In the genomic region with DNA sequence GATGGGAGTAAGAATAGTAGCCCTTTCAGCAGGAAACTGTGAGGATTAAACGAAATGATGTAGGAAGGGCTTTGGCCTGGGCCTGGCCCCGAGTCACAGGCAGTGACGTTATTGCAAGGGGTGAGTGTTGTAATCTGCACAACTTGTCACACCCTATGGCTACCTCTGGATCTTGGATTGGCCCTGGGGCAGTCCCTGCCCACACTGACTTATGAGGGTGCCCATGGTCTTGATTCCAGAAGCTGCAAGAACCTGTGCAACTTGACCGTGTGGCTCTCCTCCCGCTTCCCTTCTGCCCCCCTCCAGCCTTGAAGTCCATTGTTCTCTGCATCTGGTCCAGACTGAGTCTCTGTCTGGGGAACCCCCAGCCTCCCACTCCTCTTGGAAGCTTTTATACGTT, we compare ENCODE assay signal across 12 cellular contexts. TPM values are rescaled to one million over a fixed set of nuclear protein-coding genes. Genes with fewer than 3 reads are reported as not detected.
DNase-seq lines count a peak whose midpoint lies in the region; ATAC-seq and TF ChIP-seq lines count a peak whose summit lies in the region.
"Had no signal": no experiment of that assay in that cellular context is flagged by ENCODE, and none has a peak within 500 bp of the region (broad histone marks: within the 10 kb centered on the region; RNA-seq: fewer than 3 reads in every experiment).

No MANE protein-coding gene starts in this region.

- H3K4me3 ChIP-seq in heart right ventricle (peak overlapping the region in 7 of 10 donors; percentile 15 to 60 (median 54)), upper lobe of right lung (no peak overlapping the region)
- H3K4me3 ChIP-seq: MG63 had no signal

- ATAC-seq in natural killer cell treated with Interleukin-12 subunit alpha and Interleukin-12 subunit beta and Interleukin-15 and Interleukin-18, amount 100 ng/mL, for 72 hours, result peak; percentile 57 to 60
- ATAC-seq in natural killer cell (no peak), heart right ventricle (peak; percentile 20 to 72 (median 58)), upper lobe of right lung (peak; percentile 49)
- peak in 1 of 2 donors; percentile 72 for ATAC-seq in activated T-cell treated with anti-CD3 and anti-CD28 coated beads, Interleukin-2, amount 50 U/mL, for 72 hours (replicated peaks in 1 of 2)
- ATAC-seq: CD8-positive, alpha-beta T cell had no signal

- DNase-seq in natural killer cell treated with Interleukin-12 subunit alpha and Interleukin-12 subunit beta and Interleukin-15 and Interleukin-18, amount 100 ng/mL, for 72 hours (ENCODE audit: low spot score), result no peak
- DNase-seq in natural killer cell (no peak), heart right ventricle (peak in 1 of 2 donors; percentile 48), upper lobe of right lung (no peak), SHP77 treated with DMSO at 0.1 percent for 48 hours (lab: John Stamatoyannopoulos, UW) (no peak), NCI-H1048 (lab: John Stamatoyannopoulos, UW) (no peak), islet precursor cell (no peak)
- DNase-seq in activated T-cell treated with anti-CD3 and anti-CD28 coated beads, Interleukin-2, amount 50 U/mL, for 72 hours, result peak in 1 of 2 donors; percentile 22
- DNase-seq: CD8-positive, alpha-beta T cell; cortex of kidney; MG63 had no signal

- no peaks in the 10 kb centered on the region for H3K36me3 Mint-ChIP-seq in natural killer cell treated with Interleukin-12 subunit alpha and Interleukin-12 subunit beta and Interleukin-15 and Interleukin-18, amount 100 ng/mL, for 72 hours
- no peaks in the 10 kb centered on the region for H3K36me3 Mint-ChIP-seq in natural killer cell
- no peaks in the 10 kb centered on the region for H3K36me3 Mint-ChIP-seq in activated T-cell treated with anti-CD3 and anti-CD28 coated beads, Interleukin-2, amount 50 U/mL, for 72 hours (ENCODE audit: insufficient read depth in 2 of 2)

- peak overlapping the region; percentile 64 for H3K4me3 Mint-ChIP-seq in natural killer cell treated with Interleukin-12 subunit alpha and Interleukin-12 subunit beta and Interleukin-15 and Interleukin-18, amount 100 ng/mL, for 72 hours
- H3K4me3 Mint-ChIP-seq in natural killer cell, result no peak overlapping the region
- peak overlapping the region; percentile 23 to 71 for H3K4me3 Mint-ChIP-seq in activated T-cell treated with anti-CD3 and anti-CD28 coated beads, Interleukin-2, amount 50 U/mL, for 72 hours
- H3K4me3 Mint-ChIP-seq: CD8-positive, alpha-beta T cell had no signal

- H3K27ac ChIP-seq in heart right ventricle (peak overlapping the region; percentile 59 to 89 (median 83)), upper lobe of right lung (peak overlapping the region; percentile 65)

- no peaks in the 10 kb centered on the region for H3K9me3 ChIP-seq in heart right ventricle
- H3K9me3 ChIP-seq in upper lobe of right lung, result no peaks in the 10 kb centered on the region
- H3K9me3 ChIP-seq: MG63, Peyer's patch had no signal

- 54 to 74% methylated on average over 6 of the region's 6 CpGs for WGBS in heart right ventricle, 2 donors

- H3K4me1 ChIP-seq in heart right ventricle, result peaks cover 5 to 64% (median 46%) of the 10 kb centered on the region in 9 donors
- peaks cover 20% of the 10 kb centered on the region for H3K4me1 ChIP-seq in upper lobe of right lung

- intact Hi-C loops in natural killer cell (cut with micrococcal nuclease), result loop anchor here (1.0 kb wide), 1 partner anchor 30 kb away; no protein-coding TSS in a partner anchor
- intact Hi-C loops in heart right ventricle (cut with DNase I), result loop anchor here in 8 of 10 donors (2.0 to 10.0 kb wide), 4 partner anchors 36 to 78 kb away; partner anchors contain the start of gene DELE1 (in 5 of the 8)
- intact Hi-C loops in upper lobe of right lung (cut with DNase I), result no loop called here

- H3K27ac Mint-ChIP-seq in natural killer cell treated with Interleukin-12 subunit alpha and Interleukin-12 subunit beta and Interleukin-15 and Interleukin-18, amount 100 ng/mL, for 72 hours, result peak overlapping the region; percentile 57 to 75
- H3K27ac Mint-ChIP-seq in natural killer cell, result peak overlapping the region in 1 of 2 donors; percentile 77
- peak overlapping the region; percentile 64 for H3K27ac Mint-ChIP-seq in activated T-cell treated with anti-CD3 and anti-CD28 coated beads, Interleukin-2, amount 50 U/mL, for 72 hours
- H3K27ac Mint-ChIP-seq: CD8-positive, alpha-beta T cell had no signal

- no peaks in the 10 kb centered on the region for H3K27me3 ChIP-seq in heart right ventricle
- no peaks in the 10 kb centered on the region for H3K27me3 ChIP-seq in upper lobe of right lung
- H3K27me3 ChIP-seq: MG63, Peyer's patch had no signal

- H3K36me3 ChIP-seq in heart right ventricle (peaks cover 0 to 4% (median 0%) of the 10 kb centered on the region in 9 donors), upper lobe of right lung (no peaks in the 10 kb centered on the region)
- H3K36me3 ChIP-seq: MG63, Peyer's patch had no signal

- peaks cover 40 to 41% of the 10 kb centered on the region in 2 donors for H3K4me1 Mint-ChIP-seq in natural killer cell treated with Interleukin-12 subunit alpha and Interleukin-12 subunit beta and Interleukin-15 and Interleukin-18, amount 100 ng/mL, for 72 hours (ENCODE audit: low read depth in 2 of 2)
- peaks cover 43 to 44% of the 10 kb centered on the region in 2 donors for H3K4me1 Mint-ChIP-seq in natural killer cell
- H3K4me1 Mint-ChIP-seq in activated T-cell treated with anti-CD3 and anti-CD28 coated beads, Interleukin-2, amount 50 U/mL, for 72 hours (ENCODE audit: low read depth), result peaks cover 42% of the 10 kb centered on the region

- H3K9me3 Mint-ChIP-seq in natural killer cell treated with Interleukin-12 subunit alpha and Interleukin-12 subunit beta and Interleukin-15 and Interleukin-18, amount 100 ng/mL, for 72 hours, result no peaks in the 10 kb centered on the region
- H3K9me3 Mint-ChIP-seq in natural killer cell, result no peaks in the 10 kb centered on the region
- H3K9me3 Mint-ChIP-seq in activated T-cell treated with anti-CD3 and anti-CD28 coated beads, Interleukin-2, amount 50 U/mL, for 72 hours, result no peaks in the 10 kb centered on the region
- H3K9me3 Mint-ChIP-seq: CD8-positive, alpha-beta T cell had no signal

- H3K27me3 Mint-ChIP-seq in natural killer cell treated with Interleukin-12 subunit alpha and Interleukin-12 subunit beta and Interleukin-15 and Interleukin-18, amount 100 ng/mL, for 72 hours, result no peaks in the 10 kb centered on the region
- H3K27me3 Mint-ChIP-seq in natural killer cell (ENCODE audit: low read depth in 2 of 2), result no peaks in the 10 kb centered on the region
- H3K27me3 Mint-ChIP-seq in activated T-cell treated with anti-CD3 and anti-CD28 coated beads, Interleukin-2, amount 50 U/mL, for 72 hours (ENCODE audit: low read depth), result no peaks in the 10 kb centered on the region

- TF ChIP-seq CTCF in natural killer cell (IDR thresholded peaks at IDR 0.05) (no peak), heart right ventricle (IDR thresholded peaks at IDR 0.05) (no peak), upper lobe of right lung (IDR thresholded peaks at IDR 0.05) (no peak)

RNA-seq across cellular contexts. Expression of gene PCDH12, which starts 0.8 kb away (rescaled TPM):
- total RNA-seq in natural killer cell treated with Interleukin-12 subunit alpha and Interleukin-12 subunit beta and Interleukin-15 and Interleukin-18, amount 100 ng/mL, for 72 hours, result 1 to 10 TPM in 1 of 2 donors, under 1 TPM in 1; 0.28 to 1.3 TPM
- total RNA-seq in natural killer cell (under 1 TPM in 1 of 3 donors, not detected in 2; 0.05 TPM), heart right ventricle (10 to 100 TPM in 5 of 10 donors, 1 to 10 TPM in 5; 4.9 to 16.6 (median 9.6) TPM), upper lobe of right lung (17.0 TPM)
- under 1 TPM; 0.31 to 0.58 TPM for total RNA-seq in activated T-cell treated with anti-CD3 and anti-CD28 coated beads, Interleukin-2, amount 50 U/mL, for 72 hours
- polyA plus RNA-seq in heart right ventricle, result 1 to 10 TPM; 3.6 to 3.7 TPM
- total RNA-seq: CD8-positive, alpha-beta T cell had no signal

RNA-seq across cellular contexts. Expression of gene RNF14, which starts 10.1 kb away (rescaled TPM):
- 10 to 100 TPM; 38.2 to 43.5 TPM for total RNA-seq in natural killer cell treated with Interleukin-12 subunit alpha and Interleukin-12 subunit beta and Interleukin-15 and Interleukin-18, amount 100 ng/mL, for 72 hours
- total RNA-seq in natural killer cell (10 to 100 TPM; 20.6 to 29.2 (median 21.3) TPM), heart right ventricle (100 to 1,000 TPM in 6 of 10 donors, 10 to 100 TPM in 4; 84.6 to 130 (median 102) TPM), upper lobe of right lung (51.6 TPM)
- total RNA-seq in activated T-cell treated with anti-CD3 and anti-CD28 coated beads, Interleukin-2, amount 50 U/mL, for 72 hours, result 10 to 100 TPM; 38.6 to 40.4 TPM
- polyA plus RNA-seq in heart right ventricle, result 10 to 100 TPM; 20.3 to 44.9 TPM

RNA-seq across cellular contexts. Expression of gene DELE1, which starts 35.1 kb away (rescaled TPM):
- 10 to 100 TPM; 70.9 to 93.6 TPM for total RNA-seq in natural killer cell treated with Interleukin-12 subunit alpha and Interleukin-12 subunit beta and Interleukin-15 and Interleukin-18, amount 100 ng/mL, for 72 hours
- total RNA-seq in natural killer cell (100 to 1,000 TPM; 106 to 125 (median 115) TPM), heart right ventricle (100 to 1,000 TPM in 6 of 10 donors, 10 to 100 TPM in 4; 82.1 to 192 (median 141) TPM), upper lobe of right lung (83.3 TPM)
- 10 to 100 TPM; 48.6 to 52.2 TPM for total RNA-seq in activated T-cell treated with anti-CD3 and anti-CD28 coated beads, Interleukin-2, amount 50 U/mL, for 72 hours
- polyA plus RNA-seq in heart right ventricle, result 10 to 100 TPM; 50.1 to 69.8 TPM

RNA-seq across cellular contexts. Expression of gene GNPDA1, which starts 54.1 kb away (rescaled TPM):
- total RNA-seq in natural killer cell treated with Interleukin-12 subunit alpha and Interleukin-12 subunit beta and Interleukin-15 and Interleukin-18, amount 100 ng/mL, for 72 hours, result 1 to 10 TPM; 9.0 to 9.6 TPM
- total RNA-seq in natural killer cell (10 to 100 TPM; 10.7 to 12.0 (median 11.2) TPM), heart right ventricle (10 to 100 TPM; 18.9 to 24.3 (median 20.9) TPM), upper lobe of right lung (36.2 TPM)
- total RNA-seq in activated T-cell treated with anti-CD3 and anti-CD28 coated beads, Interleukin-2, amount 50 U/mL, for 72 hours, result 10 to 100 TPM; 23.6 to 28.0 TPM
- 10 to 100 TPM; 11.6 to 14.3 TPM for polyA plus RNA-seq in heart right ventricle

Comparison
In these comparisons a context has a peak if more than half of its experiments do, and no peak if none do; other contexts are left out.
1. ATAC-seq: peak in natural killer cell treated with Interleukin-12 subunit alpha and Interleukin-12 subunit beta and Interleukin-15 and Interleukin-18, amount 100 ng/mL, for 72 hours (2 of 2), heart right ventricle (8 of 8) and upper lobe of right lung (single experiment); none in natural killer cell (0 of 3).